ENCODE assay signal across 1 cellular context in genomic region chr6:43058511-43058910, GRCh38.
TF ChIP-seq lines count a peak whose summit lies in the region.

No MANE protein-coding gene starts in this region.

TF ChIP-seq in GM12878, 131 proteins besides CTCF, POLR2A, EP300 and RAD21:
- TF ChIP-seq TCF7 (IDR thresholded peaks at IDR 0.05; ENCODE audit: borderline replicate concordance) (no peak), HSF1 (IDR thresholded peaks at IDR 0.05; ENCODE audit: low read depth, low read length) (no peak), POLR2AphosphoS5 (IDR thresholded peaks at IDR 0.05; ENCODE audit: low read length) (no peak), NRF1 (conservative IDR thresholded peaks at IDR 0.05; ENCODE audit: low read depth, low read length) (no peak), ZBTB33 (IDR thresholded peaks at IDR 0.05) (no peak), CREB1 (IDR thresholded peaks at IDR 0.05; ENCODE audit: low read depth) (no peak), RELB (IDR thresholded peaks at IDR 0.05; ENCODE audit: low read depth) (no peak), HDGF (IDR thresholded peaks at IDR 0.05) (no peak), NKRF (conservative IDR thresholded peaks at IDR 0.05) (no peak), PML (IDR thresholded peaks at IDR 0.05; ENCODE audit: low read length) (no peak), EED (IDR thresholded peaks at IDR 0.05; ENCODE audit: low read depth) (no peak), MAX (IDR thresholded peaks at IDR 0.05; ENCODE audit: low read depth, low read length) (no peak), E2F8 (IDR thresholded peaks at IDR 0.05; ENCODE audit: low read depth, partially characterized antibody) (no peak), REST (IDR thresholded peaks at IDR 0.05; ENCODE audit: low read depth, low read length) (no peak), MEF2B (IDR thresholded peaks at IDR 0.05; ENCODE audit: partially characterized antibody, poor library complexity, severe bottlenecking) (no peak), RFX5 (IDR thresholded peaks at IDR 0.05; ENCODE audit: low read depth, low read length) (no peak)
